In the genomic region with DNA sequence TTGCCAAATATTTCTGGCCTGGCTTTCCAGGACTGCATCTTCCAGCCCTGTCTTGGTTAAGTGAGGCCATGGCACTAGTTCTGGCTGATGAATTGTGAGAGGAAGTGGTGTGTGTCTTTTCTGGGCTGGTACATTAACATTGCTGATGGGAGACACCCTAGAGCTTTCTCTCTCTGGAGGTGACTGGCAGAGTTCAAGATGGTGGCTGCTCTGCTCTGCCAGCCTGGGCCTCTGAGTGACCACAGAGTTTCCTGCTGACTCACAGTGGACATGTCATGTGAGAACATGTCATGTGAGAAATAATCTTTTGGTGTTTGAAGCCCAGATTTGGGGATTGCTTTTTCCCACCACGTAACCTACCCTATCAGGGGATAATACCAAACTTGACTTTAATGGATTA, we compare ENCODE assay signal across 1 cellular context.
TF ChIP-seq lines count a peak whose summit lies in the region.

No MANE protein-coding gene starts in this region.

TF ChIP-seq in K562, 482 proteins besides CTCF, POLR2A, EP300 and RAD21 (continued from another document and continues in another):
- peak; percentile 51; the same call in 1 of the 2 replicates for TF ChIP-seq ZBTB34 (CRISPR knock-in tag; IDR thresholded peaks at IDR 0.05)
- TF ChIP-seq ZNF766 (CRISPR knock-in tag; conservative IDR thresholded peaks at IDR 0.05) = peak; percentile 73; the same call in 1 of the 2 replicates
- TF ChIP-seq TSHZ1 (CRISPR knock-in tag; IDR thresholded peaks at IDR 0.05) = no peak
- TF ChIP-seq TAF15 (IDR thresholded peaks at IDR 0.05; ENCODE audit: low read depth, low read length) = no peak
- TF ChIP-seq YY1 (IDR thresholded peaks at IDR 0.05; ENCODE audit: borderline replicate concordance in 1 of 3, control insufficient read depth in 1 of 3, extremely low read depth in 1 of 3, insufficient read depth in 3 of 3, insufficient read length in 1 of 3, insufficient replicate concordance in 2 of 3, low read depth in 1 of 3, low read length in 2 of 3) = peak in 1 of 3 experiments; percentile 27
- TF ChIP-seq ZNF584 (CRISPR knock-in tag; IDR thresholded peaks at IDR 0.05; ENCODE audit: low read depth) = peak; percentile 97
- TF ChIP-seq VEZF1 (CRISPR knock-in tag; IDR thresholded peaks at IDR 0.05) = no peak
- no peak for TF ChIP-seq PHF21A (IDR thresholded peaks at IDR 0.05; ENCODE audit: borderline replicate concordance, low read depth)
- TF ChIP-seq BCL6 (CRISPR knock-in tag; IDR thresholded peaks at IDR 0.05) = 0 out of 2 replicates have a peak, but pooled peaks have one; percentile 43
- TF ChIP-seq HSF4 (CRISPR knock-in tag; IDR thresholded peaks at IDR 0.05; ENCODE audit: borderline replicate concordance) = peak; percentile 81; the same call in 1 of the 2 replicates
- peak; percentile 72; the same call in 1 of the 2 replicates for TF ChIP-seq ZNF197 (CRISPR knock-in tag; IDR thresholded peaks at IDR 0.05; ENCODE audit: low read depth)
- peak; percentile 91; the same call in 1 of the 2 replicates for TF ChIP-seq ZNF175 (CRISPR knock-in tag; IDR thresholded peaks at IDR 0.05; ENCODE audit: low read depth)
- TF ChIP-seq ZNF347 (CRISPR knock-in tag; IDR thresholded peaks at IDR 0.05; ENCODE audit: low read depth) = no peak
- TF ChIP-seq MAFK (IDR thresholded peaks at IDR 0.05; ENCODE audit: low read length) = peak; percentile 30; the same call in 1 of the 2 replicates
- no peak for TF ChIP-seq PKNOX1 (IDR thresholded peaks at IDR 0.05)
- TF ChIP-seq, protein P1, sequence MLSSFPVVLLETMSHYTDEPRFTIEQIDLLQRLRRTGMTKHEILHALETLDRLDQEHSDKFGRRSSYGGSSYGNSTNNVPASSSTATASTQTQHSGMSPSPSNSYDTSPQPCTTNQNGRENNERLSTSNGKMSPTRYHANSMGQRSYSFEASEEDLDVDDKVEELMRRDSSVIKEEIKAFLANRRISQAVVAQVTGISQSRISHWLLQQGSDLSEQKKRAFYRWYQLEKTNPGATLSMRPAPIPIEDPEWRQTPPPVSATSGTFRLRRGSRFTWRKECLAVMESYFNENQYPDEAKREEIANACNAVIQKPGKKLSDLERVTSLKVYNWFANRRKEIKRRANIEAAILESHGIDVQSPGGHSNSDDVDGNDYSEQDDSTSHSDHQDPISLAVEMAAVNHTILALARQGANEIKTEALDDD (IDR thresholded peaks at IDR 0.05) = no peak
- no peak for TF ChIP-seq PRDM10 (IDR thresholded peaks at IDR 0.05; ENCODE audit: partially characterized antibody)
- no peak for TF ChIP-seq ZNF668 (CRISPR knock-in tag; IDR thresholded peaks at IDR 0.05)
- peak; percentile 42; the same call in 1 of the 2 replicates for TF ChIP-seq KLF6 (CRISPR knock-in tag; IDR thresholded peaks at IDR 0.05; ENCODE audit: borderline replicate concordance)
- peak; percentile 75 for TF ChIP-seq ZNF592 (IDR thresholded peaks at IDR 0.05)
- TF ChIP-seq, protein P2, sequence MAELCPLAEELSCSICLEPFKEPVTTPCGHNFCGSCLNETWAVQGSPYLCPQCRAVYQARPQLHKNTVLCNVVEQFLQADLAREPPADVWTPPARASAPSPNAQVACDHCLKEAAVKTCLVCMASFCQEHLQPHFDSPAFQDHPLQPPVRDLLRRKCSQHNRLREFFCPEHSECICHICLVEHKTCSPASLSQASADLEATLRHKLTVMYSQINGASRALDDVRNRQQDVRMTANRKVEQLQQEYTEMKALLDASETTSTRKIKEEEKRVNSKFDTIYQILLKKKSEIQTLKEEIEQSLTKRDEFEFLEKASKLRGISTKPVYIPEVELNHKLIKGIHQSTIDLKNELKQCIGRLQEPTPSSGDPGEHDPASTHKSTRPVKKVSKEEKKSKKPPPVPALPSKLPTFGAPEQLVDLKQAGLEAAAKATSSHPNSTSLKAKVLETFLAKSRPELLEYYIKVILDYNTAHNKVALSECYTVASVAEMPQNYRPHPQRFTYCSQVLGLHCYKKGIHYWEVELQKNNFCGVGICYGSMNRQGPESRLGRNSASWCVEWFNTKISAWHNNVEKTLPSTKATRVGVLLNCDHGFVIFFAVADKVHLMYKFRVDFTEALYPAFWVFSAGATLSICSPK (IDR thresholded peaks at IDR 0.05; ENCODE audit: borderline replicate concordance) = no peak
- TF ChIP-seq BRF2 (IDR thresholded peaks at IDR 0.05; ENCODE audit: borderline replicate concordance, insufficient read depth, insufficient read length) = no peak
- TF ChIP-seq RBM25 (IDR thresholded peaks at IDR 0.05; ENCODE audit: low read depth, low read length, severe bottlenecking) = no peak
- TF ChIP-seq ZNF165 (CRISPR knock-in tag; IDR thresholded peaks at IDR 0.05; ENCODE audit: borderline replicate concordance) = no peak
- TF ChIP-seq BCOR (IDR thresholded peaks at IDR 0.05) = no peak
- no peak for TF ChIP-seq NR2C2 (CRISPR knock-in tag; IDR thresholded peaks at IDR 0.05)
- TF ChIP-seq NR2C2 (tag; IDR thresholded peaks at IDR 0.05) = peak; percentile 60; the same call in 1 of the 2 replicates
- TF ChIP-seq NFE2 (IDR thresholded peaks at IDR 0.05; ENCODE audit: low read depth) = peak; percentile 64
- no peak for TF ChIP-seq MYBL2 (IDR thresholded peaks at IDR 0.05; ENCODE audit: low read depth)
- no peak for TF ChIP-seq MYBL2 (CRISPR knock-in tag; IDR thresholded peaks at IDR 0.05; ENCODE audit: borderline replicate concordance)
- TF ChIP-seq CREBBP (IDR thresholded peaks at IDR 0.05; ENCODE audit: low read depth, low read length) = no peak
- TF ChIP-seq KDM1A (IDR thresholded peaks at IDR 0.05) = peak in 1 of 2 experiments; percentile 29; a peak in 1 of 4 replicates
- peak; percentile 55; the same call in 1 of the 2 replicates for TF ChIP-seq PYGO2 (tag; IDR thresholded peaks at IDR 0.05)
- no peak for TF ChIP-seq ZNF124 (CRISPR knock-in tag; IDR thresholded peaks at IDR 0.05)
- TF ChIP-seq HNRNPL (IDR thresholded peaks at IDR 0.05; ENCODE audit: low read depth, low read length) = no peak
- peak; percentile 84; the same call in 1 of the 2 replicates for TF ChIP-seq BACH1 (tag; IDR thresholded peaks at IDR 0.05)
- TF ChIP-seq PTRF (tag; IDR thresholded peaks at IDR 0.05) = 0 out of 2 replicates have a peak, but pooled peaks have one; percentile 48
- TF ChIP-seq CHD4 (IDR thresholded peaks at IDR 0.05; ENCODE audit: insufficient read depth, insufficient replicate concordance, low read depth, low read length, poor library complexity, severe bottlenecking) = no peak
